In genomic region chr3:106457278-106458210, GRCh38 we compare ENCODE assay signal across 1 cellular context.
A peak's percentile ranks its signal among the peaks of the same experiment; 100 is the strongest.
TF ChIP-seq lines count a peak whose summit lies in the region.

No MANE protein-coding gene starts in this region.

TF ChIP-seq in K562, 482 proteins besides CTCF, POLR2A, EP300 and RAD21 (continued from another document):
- no peak for TF ChIP-seq ZNF280B (CRISPR knock-in tag; IDR thresholded peaks at IDR 0.05)
- TF ChIP-seq PBX2 (CRISPR knock-in tag; IDR thresholded peaks at IDR 0.05; ENCODE audit: low read depth), result no peak
- TF ChIP-seq PBX2 (tag; conservative IDR thresholded peaks at IDR 0.05; ENCODE audit: low read depth), result peak; percentile 66
- no peak for TF ChIP-seq ZNF121 (CRISPR knock-in tag; conservative IDR thresholded peaks at IDR 0.05)
- TF ChIP-seq STAT5A (IDR thresholded peaks at IDR 0.05; ENCODE audit: borderline replicate concordance, low read length), result no peak
- no peak for TF ChIP-seq ZBTB49 (CRISPR knock-in tag; IDR thresholded peaks at IDR 0.05; ENCODE audit: borderline replicate concordance)
- TF ChIP-seq MTA3 (IDR thresholded peaks at IDR 0.05; ENCODE audit: borderline replicate concordance), result no peak
- no peak for TF ChIP-seq MXD1 (CRISPR knock-in tag; IDR thresholded peaks at IDR 0.05; ENCODE audit: borderline replicate concordance, poor library complexity, severe bottlenecking)
- TF ChIP-seq C11orf30 (IDR thresholded peaks at IDR 0.05; ENCODE audit: low read depth), result peak; percentile 45; the same call in 1 of the 2 replicates
- TF ChIP-seq ZNF41 (CRISPR knock-in tag; conservative IDR thresholded peaks at IDR 0.05), result no peak
- TF ChIP-seq POLR2H (tag; IDR thresholded peaks at IDR 0.05; ENCODE audit: low read depth), result no peak
- no peak for TF ChIP-seq ZNF143 (CRISPR knock-in tag; IDR thresholded peaks at IDR 0.05)
- no peak for TF ChIP-seq AFF4 (CRISPR knock-in tag; IDR thresholded peaks at IDR 0.05)
